ENCODE assay signal across 20 cellular contexts in the genomic region with DNA sequence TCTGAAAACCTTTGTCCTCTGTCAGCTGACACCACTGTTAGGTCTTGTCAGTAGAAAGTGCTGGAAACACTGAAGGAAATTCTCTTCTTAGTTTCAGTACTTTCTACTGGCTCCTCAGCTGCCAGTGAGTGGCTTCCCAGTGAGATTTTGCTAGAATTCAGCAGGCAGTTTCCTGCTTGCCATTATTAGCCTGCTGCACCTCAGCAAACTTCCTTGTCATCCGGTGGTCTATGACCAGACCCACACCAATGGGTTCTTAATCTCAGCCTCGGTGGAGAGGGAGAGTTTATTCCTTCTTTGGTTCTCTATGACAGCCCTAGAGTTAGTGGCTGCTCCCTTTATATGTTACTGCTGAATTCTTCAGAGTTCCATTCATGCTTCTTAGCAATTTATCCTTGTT.
"Had no signal": no experiment of that assay in that cellular context is flagged by ENCODE, and none has a peak within 500 bp of the region (broad histone marks: within the 10 kb centered on the region; RNA-seq: fewer than 3 reads in every experiment).

No MANE protein-coding gene starts in this region.

- DNase-seq: activated CD4-positive, alpha-beta T cell treated with anti-CD3 and anti-CD28 coated beads, Interleukin-2, amount 10 ng/mL, durations not matched to agents 24 days and 14 days; activated CD4-positive, CD25-positive, alpha-beta regulatory T cell; activated CD8-positive, alpha-beta memory T cell treated with anti-CD3 and anti-CD28 coated beads, Interleukin-2, amount 50 U/mL, for 48 hours; activated gamma-delta T cell treated with Interleukin-2 at 50 U/mL for 16 hours; activated naive CD8-positive, alpha-beta T cell treated with anti-CD3 and anti-CD28 coated beads for 36 hours; activated T-cell treated with anti-CD3 and anti-CD28 coated beads, Interleukin-2, amount 50 U/mL, for 72 hours; amygdala; body of pancreas; central memory CD4-positive, alpha-beta T cell; colonic mucosa; effector CD4-positive, alpha-beta T cell; foreskin fibroblast; hypothalamus; pancreas; spleen; upper lobe of left lung had no signal

- H3K27ac ChIP-seq: body of pancreas, colonic mucosa, pancreas, spleen, upper lobe of left lung had no signal

- H3K4me3 Mint-ChIP-seq: activated CD4-positive, alpha-beta T cell treated with anti-CD3 and anti-CD28 coated beads, Interleukin-2, amount 10 ng/mL, durations not matched to agents 24 days and 14 days; activated naive CD8-positive, alpha-beta T cell treated with anti-CD3 and anti-CD28 coated beads for 36 hours; activated T-cell treated with anti-CD3 and anti-CD28 coated beads, Interleukin-2, amount 50 U/mL, for 72 hours; neural crest cell; stimulated activated naive CD8-positive, alpha-beta T cell treated with anti-CD3 and anti-CD28 coated beads, Interleukin-15, Interleukin-2, amounts not matched to agents 100 ng/mL and 50 ng/mL, for 24 hours; T-helper 2 cell treated with Interferon-gamma antibody and Interleukin-4, amounts not matched to agents 5 μg/mL and 100 μg/mL, for 36 hours had no signal

- H3K27me3 ChIP-seq: body of pancreas, colonic mucosa, pancreas, spleen, upper lobe of left lung had no signal

- H3K27ac Mint-ChIP-seq: activated CD4-positive, alpha-beta T cell treated with anti-CD3 and anti-CD28 coated beads, Interleukin-2, amount 10 ng/mL, durations not matched to agents 24 days and 14 days; activated naive CD8-positive, alpha-beta T cell treated with anti-CD3 and anti-CD28 coated beads for 36 hours; activated T-cell treated with anti-CD3 and anti-CD28 coated beads, Interleukin-2, amount 50 U/mL, for 72 hours; stimulated activated naive CD8-positive, alpha-beta T cell treated with anti-CD3 and anti-CD28 coated beads, Interleukin-15, Interleukin-2, amounts not matched to agents 100 ng/mL and 50 ng/mL, for 24 hours; T-helper 2 cell treated with Interferon-gamma antibody and Interleukin-4, amounts not matched to agents 5 μg/mL and 100 μg/mL, for 36 hours had no signal

- H3K36me3 ChIP-seq: colonic mucosa, pancreas, spleen, upper lobe of left lung had no signal

- H3K4me3 ChIP-seq: body of pancreas, colonic mucosa, pancreas, spleen, upper lobe of left lung had no signal

- H3K9me3 ChIP-seq: body of pancreas, colonic mucosa, pancreas, upper lobe of left lung had no signal

- H3K4me1 ChIP-seq: body of pancreas, colonic mucosa, pancreas, spleen, upper lobe of left lung had no signal

- H3K36me3 Mint-ChIP-seq: activated naive CD8-positive, alpha-beta T cell treated with anti-CD3 and anti-CD28 coated beads for 36 hours had no signal

- ATAC-seq: activated T-cell treated with anti-CD3 and anti-CD28 coated beads, Interleukin-2, amount 50 U/mL, for 72 hours; body of pancreas; pancreas; sciatic nerve had no signal

- H3K27me3 Mint-ChIP-seq: activated CD4-positive, alpha-beta T cell treated with anti-CD3 and anti-CD28 coated beads, Interleukin-2, amount 10 ng/mL, durations not matched to agents 24 days and 14 days; activated naive CD8-positive, alpha-beta T cell treated with anti-CD3 and anti-CD28 coated beads for 36 hours; stimulated activated naive CD8-positive, alpha-beta T cell treated with anti-CD3 and anti-CD28 coated beads, Interleukin-15, Interleukin-2, amounts not matched to agents 100 ng/mL and 50 ng/mL, for 24 hours had no signal

- H3K9me3 Mint-ChIP-seq: neural crest cell; stimulated activated naive CD8-positive, alpha-beta T cell treated with anti-CD3 and anti-CD28 coated beads, Interleukin-15, Interleukin-2, amounts not matched to agents 100 ng/mL and 50 ng/mL, for 24 hours had no signal

- H3K4me1 Mint-ChIP-seq: activated CD4-positive, alpha-beta T cell treated with anti-CD3 and anti-CD28 coated beads, Interleukin-2, amount 10 ng/mL, durations not matched to agents 24 days and 14 days; activated naive CD8-positive, alpha-beta T cell treated with anti-CD3 and anti-CD28 coated beads for 36 hours; neural crest cell had no signal
